ENCODE assay signal across 17 cellular contexts in genomic region chr5:179150011-179150410, GRCh38.
"Had no signal": no experiment of that assay in that cellular context is flagged by ENCODE, and none has a peak within 500 bp of the region (broad histone marks: within the 10 kb centered on the region; RNA-seq: fewer than 3 reads in every experiment).

No MANE protein-coding gene starts in this region.

- H3K27ac ChIP-seq: dorsolateral prefrontal cortex, heart right ventricle, right lobe of liver, skin epidermis, stomach, thoracic aorta, transverse colon had no signal

- H3K4me3 ChIP-seq: dorsolateral prefrontal cortex, heart right ventricle, mucosa of descending colon, right lobe of liver, skin epidermis, stomach, thoracic aorta, transverse colon had no signal

- H3K27me3 ChIP-seq: dorsolateral prefrontal cortex, right lobe of liver, transverse colon had no signal

- H3K36me3 ChIP-seq: right lobe of liver, thoracic aorta, transverse colon had no signal

- DNase-seq: caudate nucleus; cortex of kidney; effector CD8-positive, alpha-beta T cell; islet precursor cell; mammary epithelial cell; stimulated activated CD4-positive, alpha-beta T cell treated with anti-CD3 and anti-CD28 coated beads, Interleukin-12 subunit alpha, Interleukin-12 subunit beta, amount 100 ng/mL, for 4 hours; stimulated activated naive CD4-positive, alpha-beta T cell; stomach; substantia nigra; transverse colon had no signal

- ATAC-seq: heart right ventricle; mucosa of descending colon; naive thymus-derived CD8-positive, alpha-beta T cell; right lobe of liver had no signal

- H3K4me3 Mint-ChIP-seq: naive thymus-derived CD8-positive, alpha-beta T cell had no signal

- H3K4me1 ChIP-seq: heart right ventricle, right lobe of liver, stomach, transverse colon had no signal

- H3K27me3 Mint-ChIP-seq: naive thymus-derived CD8-positive, alpha-beta T cell had no signal

- H3K9me3 Mint-ChIP-seq: naive thymus-derived CD8-positive, alpha-beta T cell had no signal

- H3K9me3 ChIP-seq: heart right ventricle, mucosa of descending colon, right lobe of liver, stomach, thoracic aorta, transverse colon had no signal

- H3K36me3 Mint-ChIP-seq: naive thymus-derived CD8-positive, alpha-beta T cell had no signal
